13 cellular contexts compared by ENCODE assay signal in genomic region chr1:17909634-17910033, GRCh38.
DNase-seq lines count a peak whose midpoint lies in the region; ATAC-seq and TF ChIP-seq lines count a peak whose summit lies in the region.
"Had no signal": no experiment of that assay in that cellular context is flagged by ENCODE, and none has a peak within 500 bp of the region (broad histone marks: within the 10 kb centered on the region; RNA-seq: fewer than 3 reads in every experiment).

No MANE protein-coding gene starts in this region.

- H3K27ac Mint-ChIP-seq in GM23338 = no peak overlapping the region
- H3K27ac Mint-ChIP-seq: activated CD4-positive, alpha-beta T cell treated with anti-CD3 and anti-CD28 coated beads, Interleukin-2, amount 10 ng/mL, durations not matched to agents 24 days and 14 days; stimulated activated naive B cell treated with anti-CD40 and anti-IgM and Interleukin-4, amounts not matched to agents 10 μg/mL and 1 μg/mL and 100 μg/mL, for 72 hours had no signal

- H3K4me1 ChIP-seq in GM23338 (ENCODE audit: insufficient read depth) = 0 out of 2 replicates have a peak, but pooled peaks cover 6% of the 10 kb centered on the region

- H3K79me2 ChIP-seq in GM23338 (replicated peaks; ENCODE audit: insufficient read depth) = no peaks in the 10 kb centered on the region

- no peaks in the 10 kb centered on the region for H3K27me3 ChIP-seq in GM23338 (ENCODE audit: insufficient read depth)

- no peaks in the 10 kb centered on the region for H4K20me1 ChIP-seq in GM23338 (replicated peaks; ENCODE audit: insufficient read depth)

- H2AFZ ChIP-seq in GM23338 = 0 out of 2 replicates have a peak overlapping the region, but pooled peaks have one; percentile 52

- no peaks in the 10 kb centered on the region for H3K36me3 ChIP-seq in GM23338 (ENCODE audit: insufficient read depth)

- H3K4me2 ChIP-seq in GM23338 = no peak overlapping the region

- ATAC-seq in GM23338 = peak; percentile 89
- ATAC-seq: stimulated activated naive B cell treated with anti-CD40 and anti-IgM and Interleukin-4, amounts not matched to agents 10 μg/mL and 1 μg/mL and 100 μg/mL, for 72 hours had no signal

- H3K4me3 ChIP-seq in GM23338 = no peak overlapping the region

- DNase-seq in AG08395 (ENCODE audit: low spot score) = peak; percentile 31
- DNase-seq in GM23338 (ENCODE audit: low spot score) = peak; percentile 80
- peak; percentile 40 for DNase-seq in amniotic epithelial cell (ENCODE audit: low read depth)
- peak; percentile 51 for DNase-seq in iris pigment epithelial cell (ENCODE audit: low read depth)
- DNase-seq in glomerular visceral epithelial cell (ENCODE audit: extremely low spot score) = no peak
- DNase-seq in NCI-H2029 treated with DMSO at 0.1 percent for 48 hours (lab: John Stamatoyannopoulos, UW) = no peak
- DNase-seq in DMS153 treated with DMSO at 0.1 percent for 48 hours (lab: John Stamatoyannopoulos, UW; ENCODE audit: unreplicated experiment) = no peak
- no peak for DNase-seq in NOMO-1 treated with dmso at 0.1 percent for 144 hours (lab: John Stamatoyannopoulos, UW; ENCODE audit: unreplicated experiment)
- DNase-seq: activated CD4-positive, alpha-beta T cell treated with anti-CD3 and anti-CD28 coated beads, Interleukin-2, amount 10 ng/mL, durations not matched to agents 24 days and 14 days; DMS79; retina; stimulated activated naive B cell treated with anti-CD40 and anti-IgM and Interleukin-4, amounts not matched to agents 10 μg/mL and 1 μg/mL and 100 μg/mL, for 72 hours had no signal

- H3K9me3 Mint-ChIP-seq in GM23338 = no peaks in the 10 kb centered on the region
- H3K9me3 Mint-ChIP-seq: activated CD4-positive, alpha-beta T cell treated with anti-CD3 and anti-CD28 coated beads, Interleukin-2, amount 10 ng/mL, durations not matched to agents 24 days and 14 days had no signal

- no peaks in the 10 kb centered on the region for H3F3A ChIP-seq in GM23338 (replicated peaks; ENCODE audit: low read depth)

- H3K4me3 Mint-ChIP-seq in GM23338 = no peak overlapping the region
- H3K4me3 Mint-ChIP-seq: activated CD4-positive, alpha-beta T cell treated with anti-CD3 and anti-CD28 coated beads, Interleukin-2, amount 10 ng/mL, durations not matched to agents 24 days and 14 days; stimulated activated naive B cell treated with anti-CD40 and anti-IgM and Interleukin-4, amounts not matched to agents 10 μg/mL and 1 μg/mL and 100 μg/mL, for 72 hours had no signal

- peaks cover 5% of the 10 kb centered on the region; the same call in 2 of the 3 replicates for H3K4me1 Mint-ChIP-seq in GM23338
- H3K4me1 Mint-ChIP-seq: activated CD4-positive, alpha-beta T cell treated with anti-CD3 and anti-CD28 coated beads, Interleukin-2, amount 10 ng/mL, durations not matched to agents 24 days and 14 days; stimulated activated naive B cell treated with anti-CD40 and anti-IgM and Interleukin-4, amounts not matched to agents 10 μg/mL and 1 μg/mL and 100 μg/mL, for 72 hours had no signal

- no peaks in the 10 kb centered on the region for H3K9me2 ChIP-seq in GM23338 (ENCODE audit: insufficient read depth)

- H3K36me3 Mint-ChIP-seq in GM23338 (ENCODE audit: low read depth) = no peaks in the 10 kb centered on the region
- H3K36me3 Mint-ChIP-seq: stimulated activated naive B cell treated with anti-CD40 and anti-IgM and Interleukin-4, amounts not matched to agents 10 μg/mL and 1 μg/mL and 100 μg/mL, for 72 hours had no signal

- peaks cover 3% of the 10 kb centered on the region for H3K27me3 Mint-ChIP-seq in GM23338 (ENCODE audit: insufficient read depth, low read depth, poor library complexity)

- peak; percentile 70 to 82 for TF ChIP-seq CTCF in GM23338 (conservative IDR thresholded peaks at IDR 0.05; ENCODE audit: low read depth in 2 of 2)

- no peak overlapping the region for H3K27ac ChIP-seq in GM23338 (ENCODE audit: low read depth)
- H3K27ac ChIP-seq: HL-60 had no signal

TF ChIP-seq in GM23338, 12 proteins besides CTCF, POLR2A, EP300 and RAD21 (continues in another document):
- TF ChIP-seq EZH2phosphoT487 (IDR thresholded peaks at IDR 0.05; ENCODE audit: unreplicated experiment) (no peak), EZH2 (IDR thresholded peaks at IDR 0.05; ENCODE audit: low read depth, unreplicated experiment) (no peak), NANOG (IDR thresholded peaks at IDR 0.05; ENCODE audit: borderline replicate concordance) (no peak), ZNF114 (CRISPR knock-in tag; IDR thresholded peaks at IDR 0.05) (no peak), ZNF331 (CRISPR knock-in tag; IDR thresholded peaks at IDR 0.05; ENCODE audit: low read depth) (no peak), ZNF462 (CRISPR knock-in tag; IDR thresholded peaks at IDR 0.05) (no peak)

Comparison
In these comparisons a context has a peak if more than half of its experiments do, and no peak if none do; other contexts are left out.
1. DNase-seq: peak in AG08395 (single experiment), GM23338 (single experiment), amniotic epithelial cell (single experiment) and iris pigment epithelial cell (single experiment); none in glomerular visceral epithelial cell (single experiment), NCI-H2029 treated with DMSO at 0.1 percent for 48 hours (single experiment), DMS153 treated with DMSO at 0.1 percent for 48 hours (single experiment) and NOMO-1 treated with dmso at 0.1 percent for 144 hours (single experiment).